1 cellular context compared by ENCODE assay signal in the genomic region with DNA sequence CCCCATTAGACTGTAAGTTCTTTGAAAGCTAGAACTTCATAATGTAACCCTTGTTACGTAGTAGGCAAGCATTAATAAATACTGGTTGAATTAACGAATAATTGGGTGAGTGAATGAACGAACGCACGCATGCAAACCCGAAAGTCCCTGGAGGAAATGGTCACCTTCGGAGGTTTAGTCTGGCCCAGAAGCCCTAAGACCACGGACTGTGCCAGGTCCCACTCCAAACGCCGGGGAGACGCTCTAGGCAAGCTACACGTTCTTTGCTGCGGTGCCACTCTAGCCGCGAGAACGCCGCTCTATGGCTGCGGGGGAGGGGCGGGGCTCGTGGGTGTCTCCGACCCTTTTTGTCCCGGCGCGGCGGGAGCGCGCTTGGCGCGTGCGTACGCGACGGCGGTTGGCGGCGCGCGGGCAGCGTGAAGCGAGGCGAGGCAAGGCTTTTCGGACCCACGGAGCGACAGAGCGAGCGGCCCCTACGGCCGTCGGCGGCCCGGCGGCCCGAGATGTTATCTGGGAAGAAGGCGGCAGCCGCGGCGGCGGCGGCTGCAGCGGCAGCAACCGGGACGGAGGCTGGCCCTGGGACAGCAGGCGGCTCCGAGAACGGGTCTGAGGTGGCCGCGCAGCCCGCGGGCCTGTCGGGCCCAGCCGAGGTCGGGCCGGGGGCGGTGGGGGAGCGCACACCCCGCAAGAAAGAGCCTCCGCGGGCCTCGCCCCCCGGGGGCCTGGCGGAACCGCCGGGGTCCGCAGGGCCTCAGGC.
A peak's percentile ranks its signal among the peaks of the same experiment; 100 is the strongest.
TF ChIP-seq lines count a peak whose summit lies in the region.

A gene (plus strand): TSS at position 375 of the 757 bp plus-strand sequence. CDS start 129 bp downstream, at position 504.

TF ChIP-seq in Ishikawa, 13 proteins besides CTCF, POLR2A, EP300 and RAD21 (continued from another document):
- TF ChIP-seq, protein P1, sequence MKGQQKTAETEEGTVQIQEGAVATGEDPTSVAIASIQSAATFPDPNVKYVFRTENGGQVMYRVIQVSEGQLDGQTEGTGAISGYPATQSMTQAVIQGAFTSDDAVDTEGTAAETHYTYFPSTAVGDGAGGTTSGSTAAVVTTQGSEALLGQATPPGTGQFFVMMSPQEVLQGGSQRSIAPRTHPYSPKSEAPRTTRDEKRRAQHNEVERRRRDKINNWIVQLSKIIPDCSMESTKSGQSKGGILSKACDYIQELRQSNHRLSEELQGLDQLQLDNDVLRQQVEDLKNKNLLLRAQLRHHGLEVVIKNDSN (IDR thresholded peaks at IDR 0.05), result peak; percentile 66
